8 cellular contexts compared by ENCODE assay signal in the genomic region with DNA sequence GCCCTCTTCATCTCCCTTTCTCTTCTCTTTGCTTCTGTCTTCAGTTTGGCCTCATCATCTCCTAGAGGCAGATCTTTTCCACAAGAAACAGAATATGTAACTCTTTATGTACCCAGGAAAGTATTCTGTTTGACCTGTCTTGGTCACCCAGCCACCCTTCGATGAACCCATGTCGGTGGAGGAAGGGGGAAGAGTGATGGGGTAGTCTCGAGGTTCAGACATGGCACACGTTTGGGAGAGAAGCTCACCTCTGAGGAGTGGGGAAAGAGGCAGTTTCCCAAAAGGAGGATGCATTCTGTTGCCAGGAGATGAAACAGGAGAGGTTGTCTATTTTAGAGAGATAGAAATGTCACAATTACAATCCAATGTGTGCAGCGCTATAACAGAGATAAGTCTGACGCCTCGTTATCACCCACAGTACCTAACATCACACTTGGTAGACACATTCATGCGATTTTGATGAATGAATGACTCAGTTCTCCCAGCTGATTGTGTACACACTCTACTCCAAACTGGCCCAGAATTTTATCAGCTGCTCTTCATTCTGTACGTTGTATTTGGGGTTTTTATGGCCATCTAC. TPM values are rescaled to one million over a fixed set of nuclear protein-coding genes. Genes with fewer than 3 reads are reported as not detected.
DNase-seq lines count a peak whose midpoint lies in the region; ATAC-seq and TF ChIP-seq lines count a peak whose summit lies in the region.

No MANE protein-coding gene starts in this region.

- H3K4me2 ChIP-seq in MM.1S (ENCODE audit: low read depth, low read length) = peak overlapping the region; percentile 77

- H3K27ac Mint-ChIP-seq in Caco-2 (ENCODE audit: unreplicated experiment) (peak overlapping the region; percentile 69), natural killer cell (peak overlapping the region; percentile 81 to 90)

- H3K27ac ChIP-seq in MM.1S (ENCODE audit: low read length) (peak overlapping the region; percentile 55; the same call in 1 of the 2 replicates), duodenal mucosa (ENCODE audit: low read depth, low read length) (peak overlapping the region; percentile 86)

- H4K20me1 ChIP-seq in MM.1S (ENCODE audit: insufficient read depth, low read length) = no peaks in the 10 kb centered on the region

- POLR2A ChIA-PET in Caco-2 (lab: Charles Lee) = interaction anchor here (1.7 kb wide), 1 partner anchor 15 kb away, joined by 9 read pairs; no protein-coding TSS in a partner anchor

- peak overlapping the region; percentile 91 for H2AFZ ChIP-seq in MM.1S (ENCODE audit: low read length)

- H3K4me3 ChIP-seq in Caco-2 (ENCODE audit: low read depth, low read length) (peak overlapping the region; percentile 50), MM.1S (ENCODE audit: low read length) (peak overlapping the region; percentile 83), duodenal mucosa (ENCODE audit: low read depth in 1 of 2, low read length in 2 of 2) (peak overlapping the region; percentile 73 to 85)

- no peaks in the 10 kb centered on the region for H3K27me3 Mint-ChIP-seq in Caco-2 (ENCODE audit: insufficient read depth, unreplicated experiment)
- H3K27me3 Mint-ChIP-seq in natural killer cell (ENCODE audit: low read depth in 2 of 2) = peaks cover 0 to 2% of the 10 kb centered on the region in 2 donors

- ATAC-seq in natural killer cell (peak; percentile 76 to 86 (median 78)), left lobe of liver (no peak), GM19452 (IDR thresholded peaks at IDR 0.05; ENCODE audit: unreplicated experiment) (no peak)

- H3K27me3 ChIP-seq in Caco-2 (replicated peaks; ENCODE audit: control insufficient read depth, insufficient read depth, low read length) (no peaks in the 10 kb centered on the region), MM.1S (replicated peaks; ENCODE audit: insufficient read depth, low read length) (no peaks in the 10 kb centered on the region), duodenal mucosa (ENCODE audit: control insufficient read depth in 1 of 2, insufficient read depth in 2 of 2, low read length in 2 of 2) (no peaks in the 10 kb centered on the region)

- CTCF ChIA-PET in Caco-2 (lab: Charles Lee) = interaction anchor here (0.7 kb wide), 1 partner anchor 12 kb away, joined by 3 read pairs; no protein-coding TSS in a partner anchor

- H3K4me1 Mint-ChIP-seq in Caco-2 (ENCODE audit: low read depth, unreplicated experiment) = peaks cover 31% of the 10 kb centered on the region
- peaks cover 33 to 38% of the 10 kb centered on the region in 2 donors for H3K4me1 Mint-ChIP-seq in natural killer cell

- DNase-seq in Caco-2 (no peak), MM.1S (no peak), natural killer cell (no peak), kidney tubule cell (ENCODE audit: low spot score) (no peak), posterior cingulate gyrus (no peak), left lobe of liver (ENCODE audit: low spot score) (no peak)

- H3K9ac ChIP-seq in MM.1S (ENCODE audit: low read length) (peak overlapping the region; percentile 80; the same call in 1 of the 2 replicates), duodenal mucosa (ENCODE audit: low read depth in 1 of 2, low read length in 2 of 2) (peak overlapping the region; percentile 45 to 70)

- H3K36me3 Mint-ChIP-seq in Caco-2 (ENCODE audit: insufficient read depth, unreplicated experiment) (peaks cover 20% of the 10 kb centered on the region), natural killer cell (no peaks in the 10 kb centered on the region)

- H3F3A ChIP-seq in MM.1S (ENCODE audit: insufficient read depth, low read length) = peaks cover 11% of the 10 kb centered on the region

- peaks cover 41% of the 10 kb centered on the region for H3K79me2 ChIP-seq in MM.1S (ENCODE audit: low read length)

- H3K4me1 ChIP-seq in Caco-2 (peaks cover 26% of the 10 kb centered on the region), MM.1S (ENCODE audit: low read length) (peaks cover 22% of the 10 kb centered on the region), duodenal mucosa (ENCODE audit: control insufficient read depth in 1 of 2, insufficient read depth in 2 of 2, low read length in 2 of 2) (peaks cover 3 to 30% of the 10 kb centered on the region in 2 donors)

- BruUV-seq in Caco-2 (replicated peaks; lab: Mats Ljungman, UMichigan) = TSS peak; percentile 46

- H3K9me3 Mint-ChIP-seq in Caco-2 (ENCODE audit: unreplicated experiment) = no peaks in the 10 kb centered on the region
- H3K9me3 Mint-ChIP-seq in natural killer cell = no peaks in the 10 kb centered on the region

- H3K9me2 ChIP-seq in MM.1S (replicated peaks; ENCODE audit: insufficient read depth, low read length) = no peaks in the 10 kb centered on the region

- H3K9me3 ChIP-seq in Caco-2 (no peaks in the 10 kb centered on the region), MM.1S (replicated peaks; ENCODE audit: insufficient read depth, low read length) (no peaks in the 10 kb centered on the region), duodenal mucosa (ENCODE audit: control insufficient read depth in 1 of 2, low read length in 2 of 2) (no peaks in the 10 kb centered on the region)

- H3K4me3 Mint-ChIP-seq in Caco-2 (ENCODE audit: unreplicated experiment) (peak overlapping the region; percentile 73), natural killer cell (peak overlapping the region; percentile 83)

- intact Hi-C loops in Caco-2 (cut with micrococcal nuclease; ENCODE audit: unreplicated experiment) = no loop called here
- intact Hi-C loops in natural killer cell (cut with micrococcal nuclease) = no loop called here
- intact Hi-C loops in posterior cingulate gyrus (cut with DNase I) = no loop called here

- no peaks in the 10 kb centered on the region for H3K36me3 ChIP-seq in Caco-2 (ENCODE audit: control insufficient read depth, insufficient read depth, low read length)
- no peaks in the 10 kb centered on the region for H3K36me3 ChIP-seq in MM.1S (replicated peaks; ENCODE audit: insufficient read depth, low read length)
- H3K36me3 ChIP-seq in duodenal mucosa (ENCODE audit: control insufficient read depth in 1 of 2, insufficient read depth in 2 of 2, low read length in 2 of 2) = no peaks in the 10 kb centered on the region

- TF ChIP-seq CTCF in Caco-2 (IDR thresholded peaks at IDR 0.05; ENCODE audit: insufficient read depth in 1 of 2, low read depth in 1 of 2, low read length in 1 of 2, severe bottlenecking in 1 of 2, unreplicated experiment in 1 of 2) (no peak), MM.1S (IDR thresholded peaks at IDR 0.05; ENCODE audit: low read length) (no peak), natural killer cell (IDR thresholded peaks at IDR 0.05) (no peak)

RNA-seq across cellular contexts. Expression of a gene that starts 0.7 kb away (rescaled TPM):
- 49.5 and 53.1 TPM in 2 replicates for total RNA-seq in Caco-2 (2022)
- total RNA-seq in natural killer cell = 10 to 100 TPM; 19.9 to 27.3 (median 22.6) TPM
- 35.8 TPM for total RNA-seq in left lobe of liver

RNA-seq across cellular contexts. Expression of a gene that starts 1.9 kb away (rescaled TPM):
- total RNA-seq in Caco-2 (2022) = 0.19 and 0.52 TPM in 2 replicates
- under 1 TPM in 1 of 3 donors, not detected in 2; 0.47 TPM for total RNA-seq in natural killer cell
- 0.15 TPM for total RNA-seq in left lobe of liver

Comparison
In these comparisons a context has a peak if more than half of its experiments do, and no peak if none do; other contexts are left out.
1. ATAC-seq: peak in natural killer cell (3 of 3); none in left lobe of liver (single experiment) and GM19452 (single experiment).
2. Peak in every context shown above with its lines, with median percentiles within 50 percentile points of each other: H3K4me3 ChIP-seq.